1 cellular context compared by ENCODE assay signal in genomic region chr16:46928811-46929210, GRCh38.
TF ChIP-seq lines count a peak whose summit lies in the region.

No MANE protein-coding gene starts in this region.

TF ChIP-seq in K562, 482 proteins besides CTCF, POLR2A, EP300 and RAD21:
- TF ChIP-seq ILF3 (IDR thresholded peaks at IDR 0.05; ENCODE audit: borderline replicate concordance): no peak
- no peak for TF ChIP-seq ZBTB1 (CRISPR knock-in tag; IDR thresholded peaks at IDR 0.05; ENCODE audit: borderline replicate concordance, low read depth)
- TF ChIP-seq TAL1 (IDR thresholded peaks at IDR 0.05): no peak
